ENCODE assay signal across 1 cellular context in the genomic region with DNA sequence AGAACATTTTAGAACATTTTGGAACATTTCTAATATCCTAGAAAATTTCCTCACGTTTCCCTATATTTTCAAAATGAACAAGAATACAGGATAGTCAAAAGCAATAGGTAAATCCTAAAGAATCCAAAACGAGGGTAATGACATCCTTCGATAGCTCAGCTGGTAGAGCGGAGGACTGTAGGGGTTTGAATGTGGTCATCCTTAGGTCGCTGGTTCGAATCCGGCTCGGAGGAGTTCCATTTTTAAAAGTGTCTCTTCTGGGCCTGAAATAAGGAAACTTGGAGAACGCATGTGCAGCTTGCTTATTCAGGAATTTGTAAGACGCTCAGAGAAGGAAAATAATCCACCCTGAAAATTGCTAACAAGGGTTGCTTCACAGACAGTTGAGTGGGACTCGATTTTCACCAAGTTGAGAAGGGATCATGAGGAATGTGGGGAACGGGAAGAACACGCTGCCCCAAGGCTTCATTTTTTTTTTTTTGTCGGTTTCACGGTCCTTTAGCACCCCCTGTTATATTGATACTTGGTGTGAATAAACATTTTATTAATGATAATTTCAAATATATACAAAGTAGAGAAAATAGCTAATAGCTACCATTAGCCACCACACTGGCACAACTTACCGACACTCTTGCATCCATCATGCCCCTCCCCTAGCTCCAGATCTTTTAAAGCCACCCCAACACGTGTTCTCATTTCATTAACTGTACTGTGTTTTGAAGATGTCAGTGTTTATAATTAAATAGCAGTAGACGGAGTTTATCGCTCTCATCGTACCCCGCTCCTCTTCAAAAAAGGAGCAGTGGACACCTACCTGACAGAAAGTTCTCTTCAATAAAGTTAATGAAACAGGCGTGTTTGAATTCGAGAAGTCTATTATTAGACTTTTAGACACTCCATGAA.
TF ChIP-seq lines count a peak whose summit lies in the region.

No MANE protein-coding gene starts in this region.

TF ChIP-seq in K562, 482 proteins besides CTCF, POLR2A, EP300 and RAD21 (continued from another document and continues in another):
- TF ChIP-seq RFX5 (IDR thresholded peaks at IDR 0.05; ENCODE audit: low read depth, low read length) (peak; percentile 64; the same call in 1 of the 2 replicates), ZNF592 (IDR thresholded peaks at IDR 0.05) (peak; percentile 85), EWSR1 (IDR thresholded peaks at IDR 0.05; ENCODE audit: borderline replicate concordance, low read depth, partially characterized antibody) (no peak), U2AF2 (optimal IDR thresholded peaks at IDR 0.05; ENCODE audit: low read depth, low read length) (no peak), SP1 (CRISPR knock-in tag; IDR thresholded peaks at IDR 0.05) (no peak), ZNF717 (CRISPR knock-in tag; IDR thresholded peaks at IDR 0.05) (no peak), NR2C2 (CRISPR knock-in tag; IDR thresholded peaks at IDR 0.05) (no peak), NR2C2 (tag; IDR thresholded peaks at IDR 0.05) (no peak), GTF2E2 (tag; IDR thresholded peaks at IDR 0.05) (peak; percentile 70), ZNF431 (CRISPR knock-in tag; IDR thresholded peaks at IDR 0.05) (peak; percentile 50), NRF1 (conservative IDR thresholded peaks at IDR 0.05 in 1 of 2, IDR thresholded peaks at IDR 0.05 in 1 of 2) (no peak), KDM1A (IDR thresholded peaks at IDR 0.05) (peak in 1 of 2 experiments; percentile 61; a peak in 1 of 4 replicates), CHD1 (IDR thresholded peaks at IDR 0.05; ENCODE audit: low read length) (no peak), FOS (IDR thresholded peaks at IDR 0.05; ENCODE audit: extremely low read depth, insufficient read length) (no peak), RBM25 (IDR thresholded peaks at IDR 0.05; ENCODE audit: low read depth, low read length, severe bottlenecking) (peak; percentile 15), IRF9 (tag; IDR thresholded peaks at IDR 0.05) (no peak; the same call in 1 of the 2 replicates), ZNF384 (IDR thresholded peaks at IDR 0.05; ENCODE audit: low read depth, low read length) (no peak), ZSCAN32 (CRISPR knock-in tag; IDR thresholded peaks at IDR 0.05) (no peak), FOXA3 (CRISPR knock-in tag; conservative IDR thresholded peaks at IDR 0.05 in 1 of 2, IDR thresholded peaks at IDR 0.05 in 1 of 2) (no peak), ZNF707 (CRISPR knock-in tag; conservative IDR thresholded peaks at IDR 0.05) (no peak), FOSL1 (tag; conservative IDR thresholded peaks at IDR 0.05) (no peak), BRD9 (IDR thresholded peaks at IDR 0.05; ENCODE audit: low read depth, partially characterized antibody) (peak; percentile 97), NR2F6 (CRISPR knock-in tag; IDR thresholded peaks at IDR 0.05) (peak; percentile 45; the same call in 1 of the 2 replicates), SNRNP70 (optimal IDR thresholded peaks at IDR 0.05; ENCODE audit: low read depth, low read length) (no peak), HSF4 (CRISPR knock-in tag; IDR thresholded peaks at IDR 0.05; ENCODE audit: borderline replicate concordance) (no peak), PPARD (CRISPR knock-in tag; IDR thresholded peaks at IDR 0.05) (no peak), SETDB1 (IDR thresholded peaks at IDR 0.05; ENCODE audit: low read length) (no peak), RERE (CRISPR knock-in tag; IDR thresholded peaks at IDR 0.05; ENCODE audit: borderline replicate concordance) (no peak), FUS (optimal IDR thresholded peaks at IDR 0.05; ENCODE audit: low read depth, low read length) (no peak), PREB (CRISPR knock-in tag; IDR thresholded peaks at IDR 0.05) (0 out of 2 replicates have a peak, but pooled peaks have one; percentile 46), POLR2B (IDR thresholded peaks at IDR 0.05; ENCODE audit: low read depth, partially characterized antibody) (no peak), SIRT6 (IDR thresholded peaks at IDR 0.05; ENCODE audit: low read depth, low read length) (no peak), ZBTB17 (CRISPR knock-in tag; IDR thresholded peaks at IDR 0.05) (0 out of 2 replicates have a peak, but pooled peaks have one; percentile 50)
- TF ChIP-seq, protein P1, sequence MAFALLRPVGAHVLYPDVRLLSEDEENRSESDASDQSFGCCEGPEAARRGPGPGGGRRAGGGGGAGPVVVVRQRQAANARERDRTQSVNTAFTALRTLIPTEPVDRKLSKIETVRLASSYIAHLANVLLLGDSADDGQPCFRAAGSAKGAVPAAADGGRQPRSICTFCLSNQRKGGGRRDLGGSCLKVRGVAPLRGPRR (CRISPR knock-in tag; IDR thresholded peaks at IDR 0.05), result no peak
- TF ChIP-seq, protein P2, sequence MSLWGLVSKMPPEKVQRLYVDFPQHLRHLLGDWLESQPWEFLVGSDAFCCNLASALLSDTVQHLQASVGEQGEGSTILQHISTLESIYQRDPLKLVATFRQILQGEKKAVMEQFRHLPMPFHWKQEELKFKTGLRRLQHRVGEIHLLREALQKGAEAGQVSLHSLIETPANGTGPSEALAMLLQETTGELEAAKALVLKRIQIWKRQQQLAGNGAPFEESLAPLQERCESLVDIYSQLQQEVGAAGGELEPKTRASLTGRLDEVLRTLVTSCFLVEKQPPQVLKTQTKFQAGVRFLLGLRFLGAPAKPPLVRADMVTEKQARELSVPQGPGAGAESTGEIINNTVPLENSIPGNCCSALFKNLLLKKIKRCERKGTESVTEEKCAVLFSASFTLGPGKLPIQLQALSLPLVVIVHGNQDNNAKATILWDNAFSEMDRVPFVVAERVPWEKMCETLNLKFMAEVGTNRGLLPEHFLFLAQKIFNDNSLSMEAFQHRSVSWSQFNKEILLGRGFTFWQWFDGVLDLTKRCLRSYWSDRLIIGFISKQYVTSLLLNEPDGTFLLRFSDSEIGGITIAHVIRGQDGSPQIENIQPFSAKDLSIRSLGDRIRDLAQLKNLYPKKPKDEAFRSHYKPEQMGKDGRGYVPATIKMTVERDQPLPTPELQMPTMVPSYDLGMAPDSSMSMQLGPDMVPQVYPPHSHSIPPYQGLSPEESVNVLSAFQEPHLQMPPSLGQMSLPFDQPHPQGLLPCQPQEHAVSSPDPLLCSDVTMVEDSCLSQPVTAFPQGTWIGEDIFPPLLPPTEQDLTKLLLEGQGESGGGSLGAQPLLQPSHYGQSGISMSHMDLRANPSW (CRISPR knock-in tag; IDR thresholded peaks at IDR 0.05), result no peak
- TF ChIP-seq, protein P3, sequence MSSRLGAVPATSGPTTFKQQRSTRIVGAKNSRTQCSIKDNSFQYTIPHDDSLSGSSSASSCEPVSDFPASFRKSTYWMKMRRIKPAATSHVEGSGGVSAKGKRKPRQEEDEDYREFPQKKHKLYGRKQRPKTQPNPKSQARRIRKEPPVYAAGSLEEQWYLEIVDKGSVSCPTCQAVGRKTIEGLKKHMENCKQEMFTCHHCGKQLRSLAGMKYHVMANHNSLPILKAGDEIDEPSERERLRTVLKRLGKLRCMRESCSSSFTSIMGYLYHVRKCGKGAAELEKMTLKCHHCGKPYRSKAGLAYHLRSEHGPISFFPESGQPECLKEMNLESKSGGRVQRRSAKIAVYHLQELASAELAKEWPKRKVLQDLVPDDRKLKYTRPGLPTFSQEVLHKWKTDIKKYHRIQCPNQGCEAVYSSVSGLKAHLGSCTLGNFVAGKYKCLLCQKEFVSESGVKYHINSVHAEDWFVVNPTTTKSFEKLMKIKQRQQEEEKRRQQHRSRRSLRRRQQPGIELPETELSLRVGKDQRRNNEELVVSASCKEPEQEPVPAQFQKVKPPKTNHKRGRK (tag; IDR thresholded peaks at IDR 0.05), result no peak
- TF ChIP-seq, protein P4, sequence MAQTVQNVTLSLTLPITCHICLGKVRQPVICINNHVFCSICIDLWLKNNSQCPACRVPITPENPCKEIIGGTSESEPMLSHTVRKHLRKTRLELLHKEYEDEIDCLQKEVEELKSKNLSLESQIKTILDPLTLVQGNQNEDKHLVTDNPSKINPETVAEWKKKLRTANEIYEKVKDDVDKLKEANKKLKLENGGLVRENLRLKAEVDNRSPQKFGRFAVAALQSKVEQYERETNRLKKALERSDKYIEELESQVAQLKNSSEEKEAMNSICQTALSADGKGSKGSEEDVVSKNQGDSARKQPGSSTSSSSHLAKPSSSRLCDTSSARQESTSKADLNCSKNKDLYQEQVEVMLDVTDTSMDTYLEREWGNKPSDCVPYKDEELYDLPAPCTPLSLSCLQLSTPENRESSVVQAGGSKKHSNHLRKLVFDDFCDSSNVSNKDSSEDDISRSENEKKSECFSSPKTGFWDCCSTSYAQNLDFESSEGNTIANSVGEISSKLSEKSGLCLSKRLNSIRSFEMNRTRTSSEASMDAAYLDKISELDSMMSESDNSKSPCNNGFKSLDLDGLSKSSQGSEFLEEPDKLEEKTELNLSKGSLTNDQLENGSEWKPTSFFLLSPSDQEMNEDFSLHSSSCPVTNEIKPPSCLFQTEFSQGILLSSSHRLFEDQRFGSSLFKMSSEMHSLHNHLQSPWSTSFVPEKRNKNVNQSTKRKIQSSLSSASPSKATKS (CRISPR knock-in tag; IDR thresholded peaks at IDR 0.05), result no peak
